In genomic region chr6:52576392-52577021, GRCh38 we compare ENCODE assay signal across 8 cellular contexts.
DNase-seq lines count a peak whose midpoint lies in the region; ATAC-seq and TF ChIP-seq lines count a peak whose summit lies in the region.

No MANE protein-coding gene starts in this region.

- peak; percentile 72 for TF ChIP-seq CTCF in retinal pigment epithelial cell (conservative IDR thresholded peaks at IDR 0.05; ENCODE audit: low read depth, low read length)

- no peaks in the 10 kb centered on the region for H3K9me3 ChIP-seq in adipocyte (ENCODE audit: control insufficient read depth, low read length)

- peaks cover 14% of the 10 kb centered on the region for H3K36me3 ChIP-seq in adipocyte (ENCODE audit: control insufficient read depth, insufficient read depth, low read length, severe bottlenecking)

- H3K4me1 ChIP-seq in adipocyte (ENCODE audit: control insufficient read depth, insufficient read depth, low read length) = peaks cover 51% of the 10 kb centered on the region

- ATAC-seq in GM21528 (IDR thresholded peaks at IDR 0.05; ENCODE audit: low FRiP score, unreplicated experiment) (peak; percentile 67), SK-N-SH treated with all-trans-retinoic acid at 6 μM for 48 hours (peak; percentile 76)

- DNase-seq in EH (ENCODE audit: low read depth) = peak; percentile 85
- DNase-seq in HuH-7 (ENCODE audit: low spot score) = peak; percentile 63
- DNase-seq in adipocyte (ENCODE audit: low read depth) = peak; percentile 82
- peak; percentile 78 for DNase-seq in hepatic stellate cell (ENCODE audit: low spot score)
- DNase-seq in retinal pigment epithelial cell (ENCODE audit: low read depth) = no peak
- DNase-seq in NCI-H187 (lab: John Stamatoyannopoulos, UW) = no peak

- H3K4me3 ChIP-seq in adipocyte (ENCODE audit: low read length) (peak overlapping the region; percentile 90), retinal pigment epithelial cell (ENCODE audit: low read length) (peak overlapping the region; percentile 85)

- no peaks in the 10 kb centered on the region for H3K27me3 ChIP-seq in adipocyte (replicated peaks; ENCODE audit: control insufficient read depth, insufficient read depth, low read length)

- H3K9ac ChIP-seq in adipocyte (ENCODE audit: low read length) = peak overlapping the region; percentile 97

TF ChIP-seq in SK-N-SH treated with all-trans-retinoic acid at 6 μM for 48 hours, 23 proteins besides CTCF, POLR2A, EP300 and RAD21:
- TF ChIP-seq CSRNP3 (CRISPR knock-in tag; IDR thresholded peaks at IDR 0.05) = no peak
- TF ChIP-seq ZNF70 (CRISPR knock-in tag; IDR thresholded peaks at IDR 0.05) = no peak
- TF ChIP-seq BACH2 (CRISPR knock-in tag; IDR thresholded peaks at IDR 0.05; ENCODE audit: borderline replicate concordance) = no peak
- TF ChIP-seq PATZ1 (CRISPR knock-in tag; IDR thresholded peaks at IDR 0.05; ENCODE audit: borderline replicate concordance) = no peak
- no peak for TF ChIP-seq TOX (CRISPR knock-in tag; IDR thresholded peaks at IDR 0.05; ENCODE audit: borderline replicate concordance)

Comparison
In these comparisons a context has a peak if more than half of its experiments do, and no peak if none do; other contexts are left out.
1. DNase-seq: peak in EH (single experiment), HuH-7 (single experiment), adipocyte (single experiment) and hepatic stellate cell (single experiment); none in retinal pigment epithelial cell (single experiment) and NCI-H187 (0 of 2).